In the genomic region with DNA sequence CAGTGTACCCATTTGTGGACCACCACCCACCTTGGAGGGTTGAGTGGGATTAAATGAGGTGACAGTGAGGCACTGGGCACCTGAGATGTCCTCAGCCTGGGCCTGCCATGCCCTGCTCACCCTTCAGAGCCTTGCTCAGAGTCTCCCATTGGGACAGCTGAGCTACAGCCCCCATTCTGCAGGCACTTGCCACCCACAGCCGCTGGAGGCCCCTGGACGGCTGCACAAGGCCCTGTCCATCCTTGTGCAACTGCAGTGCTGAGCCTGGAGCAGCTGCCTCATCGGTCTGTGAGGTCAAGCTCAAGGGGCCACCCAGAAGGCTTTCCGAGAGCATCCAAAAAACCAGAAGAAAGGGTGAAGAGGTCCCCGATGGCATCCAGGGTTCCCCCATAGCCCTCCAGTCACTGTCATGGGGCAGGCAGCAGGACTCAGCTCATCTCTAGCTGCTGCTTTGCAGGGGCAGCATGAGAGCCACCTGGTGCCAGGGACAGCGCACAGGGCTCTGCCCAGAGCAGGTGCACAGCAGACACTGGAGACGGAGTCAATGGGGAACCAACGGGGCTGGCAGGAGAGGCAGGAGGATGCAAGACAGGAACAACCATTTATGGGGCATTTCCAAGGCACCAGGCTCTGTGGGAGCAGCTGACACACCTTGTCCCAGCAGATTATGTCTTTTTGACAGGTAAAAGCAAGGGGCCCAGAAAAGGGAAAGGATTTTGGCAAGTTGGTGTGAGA, we compare ENCODE assay signal across 10 cellular contexts.
DNase-seq lines count a peak whose midpoint lies in the region; ATAC-seq and TF ChIP-seq lines count a peak whose summit lies in the region.
"Had no signal": no experiment of that assay in that cellular context is flagged by ENCODE, and none has a peak within 500 bp of the region (broad histone marks: within the 10 kb centered on the region; RNA-seq: fewer than 3 reads in every experiment).

No MANE protein-coding gene starts in this region.

- intact Hi-C loops in PC-9 (cut with micrococcal nuclease; ENCODE audit: unreplicated experiment), result no loop called here
- intact Hi-C loops in Right ventricle myocardium superior (cut with DNase I), result loop anchor here (5.0 kb wide), 1 partner anchor 32 kb away; no protein-coding TSS in a partner anchor
- intact Hi-C loops in stomach (cut with DNase I; ENCODE audit: low total_unique reads), result no loop called here
- intact Hi-C loops in mammary epithelial cell (cut with micrococcal nuclease), result no loop called here

- in situ Hi-C loops in mammary epithelial cell (cut with MboI; ENCODE audit: low sequenced_read_pairs in 2 of 2), result no loop called here

- H3K27ac ChIP-seq in PC-9 (peak overlapping the region; percentile 90), stomach (peak overlapping the region; percentile 16 to 82 (median 69)), mammary epithelial cell (ENCODE audit: insufficient read depth, low read depth, low read length) (no peak overlapping the region)

- H3K27me3 ChIP-seq in PC-9 (ENCODE audit: insufficient read depth, low read depth), result no peaks in the 10 kb centered on the region
- H3K27me3 ChIP-seq in stomach, result no peaks in the 10 kb centered on the region
- H3K27me3 ChIP-seq in mammary epithelial cell (ENCODE audit: insufficient read depth, low read length), result no peaks in the 10 kb centered on the region

- H3K79me2 ChIP-seq in PC-9 (ENCODE audit: low read depth), result peaks cover 51% of the 10 kb centered on the region
- H3K79me2 ChIP-seq in mammary epithelial cell (ENCODE audit: insufficient read depth, low read length), result peaks cover 30% of the 10 kb centered on the region

- H3K36me3 ChIP-seq in PC-9 (ENCODE audit: low read depth), result no peaks in the 10 kb centered on the region
- no peaks in the 10 kb centered on the region for H3K36me3 ChIP-seq in stomach
- H3K36me3 ChIP-seq in mammary epithelial cell (ENCODE audit: insufficient read depth, low read length), result no peaks in the 10 kb centered on the region

- H3K4me1 ChIP-seq in PC-9 (replicated peaks; ENCODE audit: insufficient read depth), result peaks cover 54% of the 10 kb centered on the region
- peaks cover 55 to 79% (median 68%) of the 10 kb centered on the region in 4 donors for H3K4me1 ChIP-seq in stomach
- peaks cover 21% of the 10 kb centered on the region for H3K4me1 ChIP-seq in mammary epithelial cell (ENCODE audit: insufficient read depth, low read length)

- H3K4me3 ChIP-seq in PC-9 (no peak overlapping the region), stomach (no peak overlapping the region), mammary epithelial cell (replicated peaks in 1 of 3; ENCODE audit: insufficient read depth in 1 of 3, low read depth in 2 of 3, low read length in 3 of 3) (no peak overlapping the region)

- H3K9me3 ChIP-seq in PC-9 (ENCODE audit: insufficient read depth, low read depth), result no peaks in the 10 kb centered on the region
- H3K9me3 ChIP-seq in stomach, result no peaks in the 10 kb centered on the region
- no peaks in the 10 kb centered on the region for H3K9me3 ChIP-seq in mammary epithelial cell (replicated peaks; ENCODE audit: insufficient read depth, low read length)

- 69 to 79% (median 75%) methylated on average over 3 to 8 of the region's 8 CpGs for WGBS in stomach, 5 donors
- 89% methylated on average over 8 of the region's 8 CpGs for WGBS in mammary epithelial cell (ENCODE audit: low coverage, missing lambda C conversion rate)

- H3K9me2 ChIP-seq in PC-9 (ENCODE audit: insufficient read depth), result no peaks in the 10 kb centered on the region

- BruUV-seq in PC-9 (replicated peaks; lab: Mats Ljungman, UMichigan) (no TSS peak), mammary epithelial cell (replicated peaks; lab: Mats Ljungman, UMichigan) (no TSS peak)

- peak; percentile 1 for ATAC-seq in Right ventricle myocardium superior (ENCODE audit: poor library complexity)
- ATAC-seq in HG03108 (IDR thresholded peaks at IDR 0.05; ENCODE audit: unreplicated experiment), result no peak

- no peaks in the 10 kb centered on the region for H4K20me1 ChIP-seq in PC-9 (ENCODE audit: insufficient read depth)
- H4K20me1 ChIP-seq in mammary epithelial cell (ENCODE audit: insufficient read depth, low read length), result no peaks in the 10 kb centered on the region

- peaks cover 38% of the 10 kb centered on the region for H3F3A ChIP-seq in PC-9 (ENCODE audit: insufficient read depth, low read depth)

- no peak overlapping the region for H3K9ac ChIP-seq in mammary epithelial cell (ENCODE audit: insufficient read depth, low read length)

- H2AFZ ChIP-seq in PC-9 (no peak overlapping the region), mammary epithelial cell (ENCODE audit: low read depth, low read length) (no peak overlapping the region)

- DNase-seq in NCI-H1436 (lab: John Stamatoyannopoulos, UW), result peak; percentile 6
- no peak for DNase-seq in NCI-H1436 treated with DMSO at 0.1 percent for 48 hours (lab: John Stamatoyannopoulos, UW)
- DNase-seq in PC-9, result no peak
- DNase-seq in Right ventricle myocardium superior, result no peak
- DNase-seq in stomach, result no peak
- DNase-seq in mammary epithelial cell, result no peak
- DNase-seq in A172 (ENCODE audit: low spot score), result no peak
- DNase-seq: amniotic stem cell; stimulated activated CD4-positive, alpha-beta T cell treated with anti-CD3 and anti-CD28 coated beads, Interleukin-12 subunit alpha, Interleukin-12 subunit beta, amount 100 ng/mL, for 4 hours had no signal

- dilution Hi-C loops in mammary epithelial cell (cut with HindIII; ENCODE audit: low sequenced_read_pairs), result loop anchor here (10.0 kb wide), 1 partner anchor 70 kb away; no protein-coding TSS in a partner anchor

- POLR2A ChIA-PET in PC-9 (lab: Charles Lee; ENCODE audit: unreplicated experiment), result no interaction called here

- CTCF ChIA-PET in PC-9 (lab: Charles Lee) (no interaction called here), mammary epithelial cell (lab: Charles Lee; ENCODE audit: low non-redundant PET) (no interaction called here)

- peak overlapping the region; percentile 71 for H3K4me2 ChIP-seq in PC-9
- no peak overlapping the region for H3K4me2 ChIP-seq in mammary epithelial cell (ENCODE audit: insufficient read depth, low read depth, low read length)

- TF ChIP-seq CTCF in PC-9 (conservative IDR thresholded peaks at IDR 0.05) (no peak), stomach (IDR thresholded peaks at IDR 0.05) (no peak), mammary epithelial cell (conservative IDR thresholded peaks at IDR 0.05 in 1 of 2, IDR thresholded peaks at IDR 0.05 in 1 of 2; ENCODE audit: extremely low read depth in 1 of 2, insufficient read depth in 1 of 2, low read depth in 1 of 2, low read length in 2 of 2) (no peak)

- TF ChIP-seq EP300 in stomach (IDR thresholded peaks at IDR 0.05), result no peak

- TF ChIP-seq POLR2A in stomach (IDR thresholded peaks at IDR 0.05), result no peak
